35 cellular contexts compared by ENCODE assay signal in genomic region chr3:176512037-176512436, GRCh38.
"Had no signal": no experiment of that assay in that cellular context is flagged by ENCODE, and none has a peak within 500 bp of the region (broad histone marks: within the 10 kb centered on the region; RNA-seq: fewer than 3 reads in every experiment).

No MANE protein-coding gene starts in this region.

- H3K4me2 ChIP-seq: KMS-11 had no signal

- H3K9ac ChIP-seq: KMS-11 had no signal

- H3K36me3 ChIP-seq: MG63 had no signal

- H3K9me3 ChIP-seq: MG63 had no signal

- H3K27ac ChIP-seq: KMS-11 had no signal

- H3K4me3 ChIP-seq: MG63 had no signal

- DNase-seq: Karpas-422, Kasumi-1, KBM-7, KG1, MG63, MM.1S, MV-4-11, NCI-H1048, NCI-H1092, NCI-H1092 treated with DMSO at 0.1 percent for 48 hours, NCI-H1105, NCI-H1105 treated with DMSO at 0.1 percent for 48 hours, NCI-H1417, NCI-H1417 treated with DMSO at 0.1 percent for 48 hours, NCI-H1436, NCI-H1436 treated with DMSO at 0.1 percent for 48 hours, NCI-H146, NCI-H1694, NCI-H1694 treated with DMSO at 0.1 percent for 48 hours, NCI-H187, NCI-H187 treated with DMSO at 0.1 percent for 48 hours, NCI-H1930, NCI-H2029, NCI-H2029 treated with DMSO at 0.1 percent for 48 hours, NCI-H2081, NCI-H2081 treated with DMSO at 0.1 percent for 48 hours, NCI-H2107, NCI-H2171, NCI-H2171 treated with DMSO at 0.1 percent for 48 hours, NCI-H2227 treated with DMSO at 0.1 percent for 48 hours, NCI-H226, NCI-H345, NCI-H446, NCI-H446 treated with DMSO at 0.1 percent for 48 hours had no signal

- H3K27me3 ChIP-seq: MG63 had no signal
